ENCODE assay signal across 13 cellular contexts in the genomic region with DNA sequence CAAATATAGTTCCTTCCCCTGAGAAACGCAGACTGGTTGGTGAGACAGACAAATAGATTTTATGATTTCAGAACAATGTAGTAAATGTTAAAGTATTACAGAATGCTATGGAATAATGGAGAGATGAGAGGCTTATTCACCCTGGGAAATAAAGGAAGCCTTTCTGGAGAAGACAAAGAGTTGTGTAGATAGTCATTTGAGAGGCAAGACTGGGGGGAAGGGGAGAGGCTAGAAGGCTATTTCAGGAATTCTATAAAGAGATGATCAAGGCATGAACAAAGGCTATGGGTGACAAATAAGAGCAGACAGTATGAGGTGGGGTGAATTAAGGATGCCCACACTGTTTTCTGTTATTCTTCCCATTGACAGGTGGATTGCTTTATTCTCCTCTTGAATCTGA.
DNase-seq lines count a peak whose midpoint lies in the region; ATAC-seq and TF ChIP-seq lines count a peak whose summit lies in the region.
"Had no signal": no experiment of that assay in that cellular context is flagged by ENCODE, and none has a peak within 500 bp of the region (broad histone marks: within the 10 kb centered on the region; RNA-seq: fewer than 3 reads in every experiment).

No MANE protein-coding gene starts in this region.

- H3K9me3 Mint-ChIP-seq in neural progenitor cell = peaks cover 2% of the 10 kb centered on the region

- no peak overlapping the region for H3K4me3 ChIP-seq in neural progenitor cell
- H3K4me3 ChIP-seq: A549, BLaER1 had no signal

- no peaks in the 10 kb centered on the region for H3K36me3 Mint-ChIP-seq in neural progenitor cell

- no peaks in the 10 kb centered on the region for H3K79me2 ChIP-seq in neural progenitor cell (ENCODE audit: low read depth)

- H3K4me3 Mint-ChIP-seq in neural progenitor cell = no peak overlapping the region

- no peaks in the 10 kb centered on the region for H3K27me3 ChIP-seq in neural progenitor cell
- H3K27me3 ChIP-seq: BLaER1 had no signal

- H3K9me3 ChIP-seq in neural progenitor cell (ENCODE audit: low read depth) = no peaks in the 10 kb centered on the region
- H3K9me3 ChIP-seq: A549, BLaER1 had no signal

- H3K27ac Mint-ChIP-seq in neural progenitor cell = no peak overlapping the region

- no peaks in the 10 kb centered on the region for H3F3A ChIP-seq in neural progenitor cell (ENCODE audit: low read depth)

- no peak overlapping the region for H3K9ac ChIP-seq in neural progenitor cell
- H3K9ac ChIP-seq: BLaER1 had no signal

- DNase-seq in caudate nucleus (lab: John Stamatoyannopoulos, UW) (peak in 8 of 61 donors; percentile 9 to 44 (median 22)), globus pallidus (ENCODE audit: low spot score) (peak; percentile 93), pons (ENCODE audit: low spot score) (peak; percentile 96), neural progenitor cell (ENCODE audit: low spot score) (no peak), cortex of kidney (lab: John Stamatoyannopoulos, UW) (no peak), NCI-H1417 (lab: John Stamatoyannopoulos, UW) (no peak)
- DNase-seq: DMS53, GF-D8, IMR-90 had no signal

- TF ChIP-seq CTCF in neural progenitor cell (IDR thresholded peaks at IDR 0.05) = no peak

- peak overlapping the region; percentile 94 for H3K27ac ChIP-seq in caudate nucleus (ENCODE audit: low read depth, low read length)
- H3K27ac ChIP-seq in neural progenitor cell = no peak overlapping the region
- H3K27ac ChIP-seq: A549, BLaER1 had no signal

- no peak overlapping the region for H2AFZ ChIP-seq in neural progenitor cell (replicated peaks)

- H3K4me1 Mint-ChIP-seq in neural progenitor cell = no peaks in the 10 kb centered on the region

- H4K20me1 ChIP-seq in neural progenitor cell (ENCODE audit: low read depth) = no peaks in the 10 kb centered on the region
- H4K20me1 ChIP-seq: BLaER1 had no signal

- H3K27me3 Mint-ChIP-seq in neural progenitor cell (ENCODE audit: insufficient read depth, low read depth) = peaks cover 4% of the 10 kb centered on the region

- no peak overlapping the region for H3K4me2 ChIP-seq in neural progenitor cell
- H3K4me2 ChIP-seq: A549, BLaER1 had no signal

- ATAC-seq in HG03354 (IDR thresholded peaks at IDR 0.05; ENCODE audit: poor library complexity, severe bottlenecking, unreplicated experiment) = no peak
- ATAC-seq: A549, HCT116 had no signal

- H3K4me1 ChIP-seq in neural progenitor cell = peaks cover 10% of the 10 kb centered on the region
- H3K4me1 ChIP-seq: A549, BLaER1 had no signal

- no peaks in the 10 kb centered on the region for H3K36me3 ChIP-seq in neural progenitor cell
- H3K36me3 ChIP-seq: BLaER1 had no signal

Comparison
In these comparisons a context has a peak if more than half of its experiments do, and no peak if none do; other contexts are left out.
1. DNase-seq: peak in globus pallidus (single experiment) and pons (single experiment); none in neural progenitor cell (single experiment), cortex of kidney (single experiment) and NCI-H1417 (0 of 3).